In genomic region chr15:92115834-92116233, GRCh38 we compare ENCODE assay signal across 28 cellular contexts.
"Had no signal": no experiment of that assay in that cellular context is flagged by ENCODE, and none has a peak within 500 bp of the region (broad histone marks: within the 10 kb centered on the region; RNA-seq: fewer than 3 reads in every experiment).

No MANE protein-coding gene starts in this region.

- DNase-seq: hypothalamus; kidney glomerular epithelial cell; left cardiac atrium; lower lobe of right lung; mammary epithelial cell; mesenchymal stem cell; naive thymus-derived CD8-positive, alpha-beta T cell; occipital lobe; psoas muscle; right lobe of liver; stimulated activated CD4-positive, alpha-beta T cell treated with anti-CD3 and anti-CD28 coated beads, Interleukin-1b, Interleukin-23, amount 100 ng/mL, for 48 hours; stimulated activated CD4-positive, alpha-beta T cell treated with anti-CD3 and anti-CD28 coated beads, Interleukin-2, amount 100 ng/mL, for 48 hours; stimulated activated CD4-positive, alpha-beta T cell treated with anti-CD3 and anti-CD28 coated beads, Interleukin-4, amount 100 ng/mL, for 4 hours; stimulated activated CD8-positive, alpha-beta memory T cell treated with anti-CD3 and anti-CD28 coated beads, Interleukin-4, amount 100 ng/mL, for 48 hours; stimulated activated naive CD4-positive, alpha-beta T cell treated with Interleukin-2 at 50 U/mL for 16 hours; stimulated activated naive CD8-positive, alpha-beta T cell treated with anti-CD3 and anti-CD28 coated beads, Interleukin-15, amount 100 ng/mL, for 72 hours; substantia nigra; thyroid gland; transverse colon; upper lobe of left lung had no signal

- H3K27me3 Mint-ChIP-seq: naive thymus-derived CD8-positive, alpha-beta T cell; stimulated activated naive CD8-positive, alpha-beta T cell treated with anti-CD3 and anti-CD28 coated beads, Interleukin-15, amount 100 ng/mL, for 72 hours had no signal

- H3K4me3 ChIP-seq: lower lobe of right lung, psoas muscle, right lobe of liver, smooth muscle cell, thyroid gland, transverse colon, upper lobe of left lung, vagina had no signal

- H3K27me3 ChIP-seq: neutrophil, right lobe of liver, thyroid gland, transverse colon, upper lobe of left lung, vagina had no signal

- H3K9me3 Mint-ChIP-seq: naive thymus-derived CD8-positive, alpha-beta T cell; nephron; neural crest cell; stimulated activated memory B cell treated with anti-CD40 and anti-IgM and Interleukin-4, amounts not matched to agents 10 μg/mL and 1 μg/mL and 100 μg/mL, for 72 hours; stimulated activated naive CD8-positive, alpha-beta T cell treated with anti-CD3 and anti-CD28 coated beads, Interleukin-15, amount 100 ng/mL, for 72 hours had no signal

- H3K4me2 ChIP-seq: smooth muscle cell had no signal

- ATAC-seq: left cardiac atrium; left lobe of liver; lower lobe of right lung; naive thymus-derived CD8-positive, alpha-beta T cell; psoas muscle; right lobe of liver; stimulated activated memory B cell treated with anti-CD40 and anti-IgM and Interleukin-4, amounts not matched to agents 10 μg/mL and 1 μg/mL and 100 μg/mL, for 72 hours; stimulated activated naive CD8-positive, alpha-beta T cell treated with anti-CD3 and anti-CD28 coated beads, Interleukin-15, amount 100 ng/mL, for 72 hours had no signal

- H3K36me3 Mint-ChIP-seq: stimulated activated memory B cell treated with anti-CD40 and anti-IgM and Interleukin-4, amounts not matched to agents 10 μg/mL and 1 μg/mL and 100 μg/mL, for 72 hours had no signal

- H3K9ac ChIP-seq: parathyroid adenoma had no signal

- H3K79me2 ChIP-seq: parathyroid adenoma had no signal

- H3K4me1 Mint-ChIP-seq: stimulated activated memory B cell treated with anti-CD40 and anti-IgM and Interleukin-4, amounts not matched to agents 10 μg/mL and 1 μg/mL and 100 μg/mL, for 72 hours; stimulated activated naive CD8-positive, alpha-beta T cell treated with anti-CD3 and anti-CD28 coated beads, Interleukin-15, amount 100 ng/mL, for 72 hours had no signal

- H3K27ac ChIP-seq: lower lobe of right lung, neutrophil, parathyroid adenoma, psoas muscle, right lobe of liver, thyroid gland, transverse colon, upper lobe of left lung, vagina had no signal

- H3K27ac Mint-ChIP-seq: naive thymus-derived CD8-positive, alpha-beta T cell; nephron; stimulated activated memory B cell treated with anti-CD40 and anti-IgM and Interleukin-4, amounts not matched to agents 10 μg/mL and 1 μg/mL and 100 μg/mL, for 72 hours; stimulated activated naive CD8-positive, alpha-beta T cell treated with anti-CD3 and anti-CD28 coated beads, Interleukin-15, amount 100 ng/mL, for 72 hours had no signal

- H3K9me3 ChIP-seq: lower lobe of right lung, neutrophil, psoas muscle, right lobe of liver, thyroid gland, transverse colon, upper lobe of left lung, vagina had no signal

- H3K36me3 ChIP-seq: right lobe of liver, transverse colon, vagina had no signal

- H3K4me3 Mint-ChIP-seq: naive thymus-derived CD8-positive, alpha-beta T cell; nephron; neural crest cell; stimulated activated memory B cell treated with anti-CD40 and anti-IgM and Interleukin-4, amounts not matched to agents 10 μg/mL and 1 μg/mL and 100 μg/mL, for 72 hours; stimulated activated naive CD8-positive, alpha-beta T cell treated with anti-CD3 and anti-CD28 coated beads, Interleukin-15, amount 100 ng/mL, for 72 hours had no signal

- H2AFZ ChIP-seq: parathyroid adenoma had no signal

- H3K4me1 ChIP-seq: thyroid gland had no signal
